ENCODE assay signal across 18 cellular contexts in genomic region chrX:115624916-115625315, GRCh38.
A peak's percentile ranks its signal among the peaks of the same experiment; 100 is the strongest.
DNase-seq lines count a peak whose midpoint lies in the region; ATAC-seq and TF ChIP-seq lines count a peak whose summit lies in the region.
"Had no signal": no experiment of that assay in that cellular context is flagged by ENCODE, and none has a peak within 500 bp of the region (broad histone marks: within the 10 kb centered on the region; RNA-seq: fewer than 3 reads in every experiment).

No MANE protein-coding gene starts in this region.

- H3K4me3 Mint-ChIP-seq in mesothelial cell of epicardium (no peak overlapping the region), endodermal cell (no peak overlapping the region), MCF 10A (ENCODE audit: unreplicated experiment) (no peak overlapping the region)
- H3K4me3 Mint-ChIP-seq: activated CD8-positive, alpha-beta T cell treated with anti-CD3 and anti-CD28 coated beads, Interleukin-2, amount 10 ng/mL, durations not matched to agents 7 days and 5 days; activated naive CD4-positive, alpha-beta T cell treated with anti-CD3 and anti-CD28 coated beads, Interleukin-2, amount 50 U/mL, for 24 hours; activated T-cell treated with anti-CD3 and anti-CD28 coated beads, Interleukin-2, amount 50 U/mL, for 72 hours; B cell had no signal

- H3K4me1 ChIP-seq in HUES6 (ENCODE audit: control insufficient read depth, insufficient read depth, low read length) (peaks cover 15% of the 10 kb centered on the region; the same call in 1 of the 2 replicates), tibial artery (peaks cover 0 to 96% (median 5%) of the 10 kb centered on the region in 4 donors), endodermal cell (ENCODE audit: control insufficient read depth, insufficient read depth, low read length) (no peaks in the 10 kb centered on the region)
- H3K4me1 ChIP-seq: Caco-2 had no signal

- POLR2A ChIA-PET in MCF 10A (lab: Yijun Ruan, JAX), result interaction anchor here (0.6 to 1.9 kb wide), 3 partner anchors 9 to 43 kb away, joined by 3 to 8 read pairs (median 3); no protein-coding TSS in a partner anchor

- H3K4me1 Mint-ChIP-seq in mesothelial cell of epicardium (peaks cover 36% of the 10 kb centered on the region), endodermal cell (peaks cover 26% of the 10 kb centered on the region), MCF 10A (ENCODE audit: insufficient read depth, unreplicated experiment) (no peaks in the 10 kb centered on the region)
- H3K4me1 Mint-ChIP-seq: activated naive CD4-positive, alpha-beta T cell treated with anti-CD3 and anti-CD28 coated beads, Interleukin-2, amount 50 U/mL, for 24 hours; B cell had no signal

- no peaks in the 10 kb centered on the region; the same call in 1 of the 2 replicates for H3K27me3 ChIP-seq in HUES6 (ENCODE audit: control insufficient read depth, insufficient read depth, low read length)
- no peaks in the 10 kb centered on the region for H3K27me3 ChIP-seq in brain microvascular endothelial cell (replicated peaks)
- no peaks in the 10 kb centered on the region for H3K27me3 ChIP-seq in tibial artery
- H3K27me3 ChIP-seq in endodermal cell (ENCODE audit: control insufficient read depth, insufficient read depth, low read length, poor library complexity, severe bottlenecking), result peaks cover 26% of the 10 kb centered on the region

- H3K36me3 Mint-ChIP-seq in mesothelial cell of epicardium, result peaks cover 17% of the 10 kb centered on the region
- H3K36me3 Mint-ChIP-seq in endodermal cell (ENCODE audit: low read depth), result peaks cover 21% of the 10 kb centered on the region
- peaks cover 23% of the 10 kb centered on the region for H3K36me3 Mint-ChIP-seq in MCF 10A (ENCODE audit: insufficient read depth, unreplicated experiment)
- H3K36me3 Mint-ChIP-seq: activated naive CD4-positive, alpha-beta T cell treated with anti-CD3 and anti-CD28 coated beads, Interleukin-2, amount 50 U/mL, for 24 hours had no signal

- no CpG with 5 or more reads among the region's 1 CpG for WGBS in endodermal cell (ENCODE audit: insufficient coverage in 1 of 2, insufficient read length in 1 of 2), 2 experiments

- H3K27me3 Mint-ChIP-seq in mesothelial cell of epicardium (ENCODE audit: low read depth) (no peaks in the 10 kb centered on the region), endodermal cell (ENCODE audit: insufficient read depth) (peaks cover 13% of the 10 kb centered on the region), MCF 10A (ENCODE audit: insufficient read depth, unreplicated experiment) (peaks cover 30% of the 10 kb centered on the region)
- H3K27me3 Mint-ChIP-seq: activated naive CD4-positive, alpha-beta T cell treated with anti-CD3 and anti-CD28 coated beads, Interleukin-2, amount 50 U/mL, for 24 hours; B cell had no signal

- H3K4me3 ChIP-seq in HUES6 (ENCODE audit: low read depth, low read length) (no peak overlapping the region), brain microvascular endothelial cell (ENCODE audit: low read depth, low read length) (no peak overlapping the region), tibial artery (no peak overlapping the region), endodermal cell (ENCODE audit: low read length) (no peak overlapping the region)

- H3K27ac ChIP-seq in HUES6 (ENCODE audit: low read depth, low read length) (peak overlapping the region; percentile 69; the same call in 1 of the 2 replicates), brain microvascular endothelial cell (peak overlapping the region; percentile 70), tibial artery (peak overlapping the region; percentile 62 to 79), endodermal cell (ENCODE audit: low read depth, low read length) (no peak overlapping the region)

- CTCF ChIA-PET in MCF 10A (lab: Yijun Ruan, JAX), result no interaction called here

- no peak overlapping the region for H3K9ac ChIP-seq in HUES6 (ENCODE audit: low read length)
- no peak overlapping the region for H3K9ac ChIP-seq in endodermal cell (ENCODE audit: extremely low read depth, low read length, poor library complexity, severe bottlenecking)

- H3K27ac Mint-ChIP-seq in mesothelial cell of epicardium (peak overlapping the region; percentile 95), endodermal cell (no peak overlapping the region), MCF 10A (ENCODE audit: low read depth, unreplicated experiment) (no peak overlapping the region)
- H3K27ac Mint-ChIP-seq: activated CD8-positive, alpha-beta T cell treated with anti-CD3 and anti-CD28 coated beads, Interleukin-2, amount 10 ng/mL, durations not matched to agents 7 days and 5 days; activated naive CD4-positive, alpha-beta T cell treated with anti-CD3 and anti-CD28 coated beads, Interleukin-2, amount 50 U/mL, for 24 hours; B cell had no signal

- BruUV-seq in MCF 10A (replicated peaks; lab: Mats Ljungman, UMichigan), result no TSS peak

- H3K36me3 ChIP-seq in HUES6 (ENCODE audit: control insufficient read depth, insufficient read depth, low read length), result peaks cover 51% of the 10 kb centered on the region
- H3K36me3 ChIP-seq in brain microvascular endothelial cell (replicated peaks), result peaks cover 10% of the 10 kb centered on the region
- H3K36me3 ChIP-seq in tibial artery, result peaks cover 0 to 3% (median 0%) of the 10 kb centered on the region in 3 donors
- H3K36me3 ChIP-seq in endodermal cell (ENCODE audit: control insufficient read depth, insufficient read depth, low read length), result peaks cover 7% of the 10 kb centered on the region

- intact Hi-C loops in tibial artery (cut with DNase I; ENCODE audit: low total_unique reads), result no loop called here
- intact Hi-C loops in sciatic nerve (cut with DNase I), result no loop called here
- intact Hi-C loops in MCF 10A (cut with micrococcal nuclease), result no loop called here

- DNase-seq in brain microvascular endothelial cell (no peak), mesothelial cell of epicardium (ENCODE audit: low spot score in 2 of 2, unreplicated experiment in 2 of 2) (no peak), tibial artery (no peak), sciatic nerve (ENCODE audit: low spot score) (no peak), endodermal cell (no peak), MCF 10A (ENCODE audit: unreplicated experiment) (no peak)
- DNase-seq: activated CD8-positive, alpha-beta T cell treated with anti-CD3 and anti-CD28 coated beads, Interleukin-2, amount 10 ng/mL, durations not matched to agents 7 days and 5 days; activated T-cell treated with anti-CD3 and anti-CD28 coated beads, Interleukin-2, amount 50 U/mL, for 72 hours; Caco-2; NCI-H1092; NCI-H2081 treated with DMSO at 0.1 percent for 48 hours; NCI-H524; retina; SHP77 treated with DMSO at 0.1 percent for 48 hours; stimulated activated naive CD4-positive, alpha-beta T cell had no signal

- H3K9me3 Mint-ChIP-seq in mesothelial cell of epicardium (no peaks in the 10 kb centered on the region), endodermal cell (no peaks in the 10 kb centered on the region), MCF 10A (ENCODE audit: unreplicated experiment) (no peaks in the 10 kb centered on the region)
- H3K9me3 Mint-ChIP-seq: activated naive CD4-positive, alpha-beta T cell treated with anti-CD3 and anti-CD28 coated beads, Interleukin-2, amount 50 U/mL, for 24 hours; activated T-cell treated with anti-CD3 and anti-CD28 coated beads, Interleukin-2, amount 50 U/mL, for 72 hours had no signal

- TF ChIP-seq CTCF in brain microvascular endothelial cell (IDR thresholded peaks at IDR 0.05; ENCODE audit: low read depth, low read length, missing control alignments) (no peak), mesothelial cell of epicardium (IDR thresholded peaks at IDR 0.05; ENCODE audit: unreplicated experiment) (no peak), tibial artery (IDR thresholded peaks at IDR 0.05) (no peak), endodermal cell (conservative IDR thresholded peaks at IDR 0.05) (no peak), MCF 10A (IDR thresholded peaks at IDR 0.05; ENCODE audit: unreplicated experiment) (no peak)

- ATAC-seq in sciatic nerve, result no peak
- ATAC-seq: activated CD8-positive, alpha-beta T cell treated with anti-CD3 and anti-CD28 coated beads, Interleukin-2, amount 10 ng/mL, durations not matched to agents 7 days and 5 days; activated T-cell treated with anti-CD3 and anti-CD28 coated beads, Interleukin-2, amount 50 U/mL, for 72 hours had no signal

- no peaks in the 10 kb centered on the region for H3K9me3 ChIP-seq in HUES6 (ENCODE audit: control insufficient read depth, insufficient read depth, low read depth, low read length)
- no peaks in the 10 kb centered on the region for H3K9me3 ChIP-seq in tibial artery
- no peaks in the 10 kb centered on the region for H3K9me3 ChIP-seq in endodermal cell (ENCODE audit: control insufficient read depth, low read length)
- H3K9me3 ChIP-seq: Caco-2 had no signal

- in situ Hi-C loops in brain microvascular endothelial cell (cut with HindIII; ENCODE audit: low pct_ligation_motif_present, low sequenced_read_pairs), result no loop called here
